11 cellular contexts compared by ENCODE assay signal in genomic region chr1:8165595-8166360, GRCh38.
DNase-seq lines count a peak whose midpoint lies in the region; FAIRE-seq and TF ChIP-seq lines count a peak whose summit lies in the region.
"Had no signal": no experiment of that assay in that cellular context is flagged by ENCODE, and none has a peak within 500 bp of the region (broad histone marks: within the 10 kb centered on the region; RNA-seq: fewer than 3 reads in every experiment).

No MANE protein-coding gene starts in this region.

- H3K4me1 Mint-ChIP-seq in activated CD4-positive, alpha-beta memory T cell treated with anti-CD3 and anti-CD28 coated beads for 36 hours (ENCODE audit: low read depth): peaks cover 38% of the 10 kb centered on the region
- peaks cover 37% of the 10 kb centered on the region for H3K4me1 Mint-ChIP-seq in activated CD4-positive, alpha-beta memory T cell treated with anti-CD3 and anti-CD28 coated beads, Interleukin-2, amount 10 ng/mL, durations not matched to agents 7 days and 5 days
- peaks cover 27% of the 10 kb centered on the region for H3K4me1 Mint-ChIP-seq in nephron progenitor cell

- H3K36me3 ChIP-seq in OCI-LY7 (ENCODE audit: insufficient read depth, low read length): no peaks in the 10 kb centered on the region
- no peaks in the 10 kb centered on the region for H3K36me3 ChIP-seq in sigmoid colon
- H3K36me3 ChIP-seq in small intestine (ENCODE audit: control insufficient read depth in 2 of 2, insufficient read depth in 2 of 2, low read length in 2 of 2): no peaks in the 10 kb centered on the region
- H3K36me3 ChIP-seq: Peyer's patch had no signal

- TF ChIP-seq EP300 in sigmoid colon (IDR thresholded peaks at IDR 0.05): no peak

- H3K27me3 ChIP-seq in sigmoid colon: no peaks in the 10 kb centered on the region
- H3K27me3 ChIP-seq in small intestine (ENCODE audit: control insufficient read depth in 2 of 2, insufficient read depth in 2 of 2, low read length in 2 of 2): no peaks in the 10 kb centered on the region
- H3K27me3 ChIP-seq: Peyer's patch had no signal

- FAIRE-seq in small intestine (lab: Jason Lieb, UNC): no peak
- FAIRE-seq: GM12878 had no signal

- WGBS in sigmoid colon, 2 donors: 83 to 90% methylated on average over 14 of the region's 14 CpGs
- WGBS in small intestine, 3 donors: 85 to 86% (median 86%) methylated on average over 14 of the region's 14 CpGs

- no peaks in the 10 kb centered on the region for H3K79me2 ChIP-seq in OCI-LY7 (ENCODE audit: insufficient read depth, low read depth, low read length)

- H3K4me2 ChIP-seq in OCI-LY7 (ENCODE audit: low read length): no peak overlapping the region

- intact Hi-C loops in activated CD4-positive, alpha-beta memory T cell treated with anti-CD3 and anti-CD28 coated beads for 36 hours (cut with micrococcal nuclease): loop anchor here (5.0 kb wide), 1 partner anchor 68 kb away; no protein-coding TSS in a partner anchor
- intact Hi-C loops in OCI-LY7 (cut with micrococcal nuclease; ENCODE audit: unreplicated experiment): no loop called here
- intact Hi-C loops in sigmoid colon (cut with DNase I): no loop called here

- no peaks in the 10 kb centered on the region for H3K27me3 Mint-ChIP-seq in activated CD4-positive, alpha-beta memory T cell treated with anti-CD3 and anti-CD28 coated beads for 36 hours
- no peaks in the 10 kb centered on the region for H3K27me3 Mint-ChIP-seq in activated CD4-positive, alpha-beta memory T cell treated with anti-CD3 and anti-CD28 coated beads, Interleukin-2, amount 10 ng/mL, durations not matched to agents 7 days and 5 days
- H3K27me3 Mint-ChIP-seq in nephron progenitor cell (ENCODE audit: low read depth, poor library complexity): peaks cover 10% of the 10 kb centered on the region

- H3K27ac Mint-ChIP-seq in activated CD4-positive, alpha-beta memory T cell treated with anti-CD3 and anti-CD28 coated beads for 36 hours: no peak overlapping the region
- H3K27ac Mint-ChIP-seq in activated CD4-positive, alpha-beta memory T cell treated with anti-CD3 and anti-CD28 coated beads, Interleukin-2, amount 10 ng/mL, durations not matched to agents 7 days and 5 days: no peak overlapping the region
- no peak overlapping the region for H3K27ac Mint-ChIP-seq in nephron progenitor cell
- H3K27ac Mint-ChIP-seq: stimulated activated naive CD8-positive, alpha-beta T cell treated with anti-CD3 and anti-CD28 coated beads, Interleukin-15, Interleukin-2, amounts not matched to agents 100 ng/mL and 50 ng/mL, for 24 hours had no signal

- H3K9me3 ChIP-seq in OCI-LY7 (ENCODE audit: low read length): no peaks in the 10 kb centered on the region
- no peaks in the 10 kb centered on the region for H3K9me3 ChIP-seq in sigmoid colon
- H3K9me3 ChIP-seq in small intestine (ENCODE audit: control insufficient read depth, low read depth): no peaks in the 10 kb centered on the region
- H3K9me3 ChIP-seq: Peyer's patch had no signal

- no TSS peak for BruUV-seq in OCI-LY7 (replicated peaks; lab: Mats Ljungman, UMichigan)

- no peak overlapping the region for H3K4me3 Mint-ChIP-seq in activated CD4-positive, alpha-beta memory T cell treated with anti-CD3 and anti-CD28 coated beads for 36 hours
- no peak overlapping the region for H3K4me3 Mint-ChIP-seq in activated CD4-positive, alpha-beta memory T cell treated with anti-CD3 and anti-CD28 coated beads, Interleukin-2, amount 10 ng/mL, durations not matched to agents 7 days and 5 days
- H3K4me3 Mint-ChIP-seq in nephron progenitor cell: no peak overlapping the region
- H3K4me3 Mint-ChIP-seq: stimulated activated naive CD8-positive, alpha-beta T cell treated with anti-CD3 and anti-CD28 coated beads, Interleukin-15, Interleukin-2, amounts not matched to agents 100 ng/mL and 50 ng/mL, for 24 hours had no signal

- POLR2A ChIA-PET in activated CD4-positive, alpha-beta memory T cell treated with anti-CD3 and anti-CD28 coated beads for 36 hours (lab: Charles Lee): interaction anchor here (0.6 kb wide), 1 partner anchor 83 kb away, joined by 4 read pairs; no protein-coding TSS in a partner anchor
- POLR2A ChIA-PET in activated CD4-positive, alpha-beta memory T cell treated with anti-CD3 and anti-CD28 coated beads, Interleukin-2, amount 10 ng/mL, durations not matched to agents 7 days and 5 days (lab: Charles Lee): interaction anchor here (0.8 to 5.7 kb wide), 2 partner anchors 12 to 24 kb away, joined by 3 to 37 read pairs; no protein-coding TSS in a partner anchor
- POLR2A ChIA-PET in OCI-LY7 (lab: Charles Lee): no interaction called here

- no peak overlapping the region for H2AFZ ChIP-seq in OCI-LY7 (ENCODE audit: low read length)

- H3K4me1 ChIP-seq in OCI-LY7 (ENCODE audit: insufficient read depth, low read length, poor library complexity, severe bottlenecking) (no peaks in the 10 kb centered on the region), sigmoid colon (peaks cover 0 to 36% (median 27%) of the 10 kb centered on the region in 4 donors), small intestine (ENCODE audit: control insufficient read depth in 2 of 2, insufficient read depth in 1 of 2, low read depth in 1 of 2, low read length in 1 of 2) (peaks cover 12 to 14% of the 10 kb centered on the region in 2 donors)

- no peaks in the 10 kb centered on the region for H3K9me2 ChIP-seq in OCI-LY7 (ENCODE audit: insufficient read depth, low read length)

- CTCF ChIA-PET in activated CD4-positive, alpha-beta memory T cell treated with anti-CD3 and anti-CD28 coated beads for 36 hours (lab: Charles Lee): interaction anchor here (0.8 to 1.2 kb wide), 4 partner anchors 12 to 151 kb away, joined by 3 to 8 read pairs (median 4); no protein-coding TSS in a partner anchor
- CTCF ChIA-PET in activated CD4-positive, alpha-beta memory T cell treated with anti-CD3 and anti-CD28 coated beads, Interleukin-2, amount 10 ng/mL, durations not matched to agents 7 days and 5 days (lab: Charles Lee): interaction anchor here (0.6 to 1.8 kb wide), 4 partner anchors 12 to 369 kb away, joined by 3 to 5 read pairs (median 4); no protein-coding TSS in a partner anchor
- CTCF ChIA-PET in OCI-LY7 (lab: Charles Lee; ENCODE audit: unreplicated experiment): no interaction called here

- H3K27ac ChIP-seq in OCI-LY7 (ENCODE audit: low read depth, low read length, poor library complexity, severe bottlenecking) (no peak overlapping the region), sigmoid colon (peak overlapping the region; percentile 20 to 68 (median 58)), small intestine (ENCODE audit: low read depth in 1 of 2, low read length in 1 of 2) (no peak overlapping the region)
- H3K27ac ChIP-seq: Peyer's patch had no signal

- H3K4me3 ChIP-seq in OCI-LY7 (ENCODE audit: low read depth, low read length, poor library complexity, severe bottlenecking): no peak overlapping the region
- no peak overlapping the region for H3K4me3 ChIP-seq in fibroblast of mammary gland (ENCODE audit: control insufficient read depth, low read depth, low read length)
- H3K4me3 ChIP-seq in sigmoid colon: no peak overlapping the region
- H3K4me3 ChIP-seq in small intestine (ENCODE audit: low read depth in 1 of 2, low read length in 2 of 2): no peak overlapping the region
- H3K4me3 ChIP-seq: GM12878, Peyer's patch had no signal

- TF ChIP-seq CTCF in OCI-LY7 (conservative IDR thresholded peaks at IDR 0.05; ENCODE audit: low read length) (peak; percentile 50), fibroblast of mammary gland (conservative IDR thresholded peaks at IDR 0.05; ENCODE audit: control insufficient read depth, insufficient read depth, low read depth, low read length) (peak; percentile 16), sigmoid colon (IDR thresholded peaks at IDR 0.05) (no peak), nephron progenitor cell (IDR thresholded peaks at IDR 0.05) (no peak)

- no peaks in the 10 kb centered on the region for H4K20me1 ChIP-seq in OCI-LY7 (ENCODE audit: insufficient read depth, low read length)

- no peaks in the 10 kb centered on the region for H3K9me3 Mint-ChIP-seq in activated CD4-positive, alpha-beta memory T cell treated with anti-CD3 and anti-CD28 coated beads for 36 hours
- H3K9me3 Mint-ChIP-seq in activated CD4-positive, alpha-beta memory T cell treated with anti-CD3 and anti-CD28 coated beads, Interleukin-2, amount 10 ng/mL, durations not matched to agents 7 days and 5 days: no peaks in the 10 kb centered on the region
- peaks cover 6% of the 10 kb centered on the region for H3K9me3 Mint-ChIP-seq in nephron progenitor cell
- H3K9me3 Mint-ChIP-seq: stimulated activated naive CD8-positive, alpha-beta T cell treated with anti-CD3 and anti-CD28 coated beads, Interleukin-15, Interleukin-2, amounts not matched to agents 100 ng/mL and 50 ng/mL, for 24 hours had no signal

- no peak for TF ChIP-seq POLR2A in sigmoid colon (IDR thresholded peaks at IDR 0.05)

- DNase-seq in activated CD4-positive, alpha-beta memory T cell treated with anti-CD3 and anti-CD28 coated beads for 36 hours: peak; percentile 29
- no peak for DNase-seq in activated CD4-positive, alpha-beta memory T cell treated with anti-CD3 and anti-CD28 coated beads, Interleukin-2, amount 10 ng/mL, durations not matched to agents 7 days and 5 days
- peak; percentile 5 for DNase-seq in OCI-LY7 (ENCODE audit: low spot score)
- no peak for DNase-seq in fibroblast of mammary gland (ENCODE audit: low read depth)
- no peak for DNase-seq in sigmoid colon
- DNase-seq in nephron progenitor cell: no peak
- no peak for DNase-seq in stimulated activated CD4-positive, alpha-beta T cell treated with anti-CD3 and anti-CD28 coated beads, Interleukin-12 subunit alpha, Interleukin-12 subunit beta, amount 100 ng/mL, for 4 hours
- no peak for DNase-seq in small intestine

- H3K36me3 Mint-ChIP-seq in activated CD4-positive, alpha-beta memory T cell treated with anti-CD3 and anti-CD28 coated beads for 36 hours: no peaks in the 10 kb centered on the region
- peaks cover 2% of the 10 kb centered on the region for H3K36me3 Mint-ChIP-seq in activated CD4-positive, alpha-beta memory T cell treated with anti-CD3 and anti-CD28 coated beads, Interleukin-2, amount 10 ng/mL, durations not matched to agents 7 days and 5 days (ENCODE audit: low read depth)
- no peaks in the 10 kb centered on the region for H3K36me3 Mint-ChIP-seq in nephron progenitor cell (ENCODE audit: low read depth)

Comparison
In these comparisons a context has a peak if more than half of its experiments do, and no peak if none do; other contexts are left out.
1. DNase-seq: peak in activated CD4-positive, alpha-beta memory T cell treated with anti-CD3 and anti-CD28 coated beads for 36 hours (single experiment) and OCI-LY7 (single experiment); none in activated CD4-positive, alpha-beta memory T cell treated with anti-CD3 and anti-CD28 coated beads, Interleukin-2, amount 10 ng/mL, durations not matched to agents 7 days and 5 days (single experiment), fibroblast of mammary gland (single experiment), sigmoid colon (single experiment), nephron progenitor cell (single experiment), stimulated activated CD4-positive, alpha-beta T cell treated with anti-CD3 and anti-CD28 coated beads, Interleukin-12 subunit alpha, Interleukin-12 subunit beta, amount 100 ng/mL, for 4 hours (single experiment) and small intestine (single experiment).
2. H3K27ac ChIP-seq: peak in sigmoid colon (4 of 4); none in OCI-LY7 (single experiment) and small intestine (0 of 2).
3. CTCF ChIP-seq: peak in OCI-LY7 (single experiment) and fibroblast of mammary gland (single experiment); none in sigmoid colon (0 of 4) and nephron progenitor cell (single experiment).